Comparison of ENCODE assay signal across 12 cellular contexts in genomic region chr1:184210048-184210447, GRCh38.
A peak's percentile ranks its signal among the peaks of the same experiment; 100 is the strongest.
DNase-seq lines count a peak whose midpoint lies in the region; TF ChIP-seq lines count a peak whose summit lies in the region.
"Had no signal": no experiment of that assay in that cellular context is flagged by ENCODE, and none has a peak within 500 bp of the region (broad histone marks: within the 10 kb centered on the region; RNA-seq: fewer than 3 reads in every experiment).

No MANE protein-coding gene starts in this region.

- no peak for TF ChIP-seq CTCF in adrenal gland (IDR thresholded peaks at IDR 0.05)
- no peak for TF ChIP-seq CTCF in hepatocyte (IDR thresholded peaks at IDR 0.05; ENCODE audit: poor library complexity)

- H3K4me3 ChIP-seq in adrenal gland (no peak overlapping the region), hepatocyte (no peak overlapping the region)
- H3K4me3 ChIP-seq: breast epithelium had no signal

- H3K9me2 ChIP-seq in hepatocyte (replicated peaks; ENCODE audit: insufficient read depth) = no peaks in the 10 kb centered on the region

- H3K4me2 ChIP-seq in hepatocyte = no peak overlapping the region

- no peak for TF ChIP-seq POLR2A in adrenal gland (IDR thresholded peaks at IDR 0.05)

- H3K4me1 ChIP-seq in adrenal gland (replicated peaks in 1 of 2) (peaks cover 0 to 23% of the 10 kb centered on the region in 2 donors), hepatocyte (ENCODE audit: insufficient read depth) (peaks cover 3% of the 10 kb centered on the region)
- H3K4me1 ChIP-seq: breast epithelium had no signal

- no peak overlapping the region for H3K27ac ChIP-seq in adrenal gland
- no peak overlapping the region for H3K27ac ChIP-seq in hepatocyte
- H3K27ac ChIP-seq: breast epithelium had no signal

- no peaks in the 10 kb centered on the region for H3K9me3 ChIP-seq in adrenal gland (replicated peaks in 1 of 3)
- no peaks in the 10 kb centered on the region for H3K9me3 ChIP-seq in hepatocyte (ENCODE audit: low read depth)
- H3K9me3 ChIP-seq: breast epithelium had no signal

- H4K20me1 ChIP-seq in hepatocyte (ENCODE audit: insufficient read depth, poor library complexity, severe bottlenecking) = no peaks in the 10 kb centered on the region

- H2AFZ ChIP-seq in hepatocyte = no peak overlapping the region

- 65 to 80% (median 69%) methylated on average over 2 of the region's 2 CpGs for WGBS in adrenal gland, 4 donors
- WGBS in hepatocyte (ENCODE audit: low lambda C conversion rate, missing lambda C conversion rate) = 82% methylated on average over 2 of the region's 2 CpGs

- no peaks in the 10 kb centered on the region for H3K27me3 ChIP-seq in adrenal gland
- H3K27me3 ChIP-seq in hepatocyte = no peaks in the 10 kb centered on the region
- H3K27me3 ChIP-seq: breast epithelium had no signal

- no peaks in the 10 kb centered on the region for H3K79me2 ChIP-seq in hepatocyte

- intact Hi-C loops in adrenal gland (cut with DNase I) = no loop called here

- H3K36me3 ChIP-seq in adrenal gland (replicated peaks in 1 of 2) (no peaks in the 10 kb centered on the region), hepatocyte (replicated peaks; ENCODE audit: insufficient read depth, low read depth) (no peaks in the 10 kb centered on the region)
- H3K36me3 ChIP-seq: breast epithelium had no signal

- DNase-seq in NCI-H2171 treated with DMSO at 0.1 percent for 48 hours (lab: John Stamatoyannopoulos, UW) = peak; percentile 56
- no peak for DNase-seq in NCI-H2171 (lab: John Stamatoyannopoulos, UW)
- DNase-seq in adrenal gland = peak; percentile 30 to 79 (median 54)
- peak; percentile 19 for DNase-seq in hepatocyte (ENCODE audit: low spot score)
- peak; percentile 71 for DNase-seq in stromal cell of bone marrow (ENCODE audit: low read depth)
- DNase-seq in anterior cingulate cortex (lab: John Stamatoyannopoulos, UW) = no peak
- no peak for DNase-seq in activated CD4-positive, CD25-positive, alpha-beta regulatory T cell (lab: John Stamatoyannopoulos, UW)
- DNase-seq in NCI-H748 treated with DMSO at 0.1 percent for 48 hours (lab: John Stamatoyannopoulos, UW) = no peak
- DNase-seq: activated T-cell treated with anti-CD3 and anti-CD28 coated beads, Interleukin-2, amount 50 U/mL, for 4 hours; NCI-H1930; stimulated activated CD4-positive, alpha-beta T cell treated with anti-CD3 and anti-CD28 coated beads, Interleukin-4, amount 100 ng/mL, for 1 hour had no signal

Comparison
In these comparisons a context has a peak if more than half of its experiments do, and no peak if none do; other contexts are left out.
1. DNase-seq: peak in NCI-H2171 treated with DMSO at 0.1 percent for 48 hours (single experiment), adrenal gland (7 of 7), hepatocyte (single experiment) and stromal cell of bone marrow (single experiment); none in NCI-H2171 (single experiment), anterior cingulate cortex (0 of 58), activated CD4-positive, CD25-positive, alpha-beta regulatory T cell (0 of 4) and NCI-H748 treated with DMSO at 0.1 percent for 48 hours (single experiment).